Comparison of ENCODE assay signal across 8 cellular contexts in genomic region chrX:123648028-123648810, GRCh38.
DNase-seq lines count a peak whose midpoint lies in the region; ATAC-seq and TF ChIP-seq lines count a peak whose summit lies in the region.

No MANE protein-coding gene starts in this region.

- TF ChIP-seq CTCF in activated CD8-positive, alpha-beta T cell treated with anti-CD3 and anti-CD28 coated beads for 36 hours (IDR thresholded peaks at IDR 0.05), result no peak
- no peak for TF ChIP-seq CTCF in kidney epithelial cell (IDR thresholded peaks at IDR 0.05; ENCODE audit: insufficient read depth, low read length, poor library complexity, severe bottlenecking)
- no peak for TF ChIP-seq CTCF in HFFc6 (IDR thresholded peaks at IDR 0.05)

- POLR2A ChIA-PET in activated CD8-positive, alpha-beta T cell treated with anti-CD3 and anti-CD28 coated beads for 36 hours (lab: Charles Lee), result no interaction called here

- H3K27me3 ChIP-seq in kidney epithelial cell (ENCODE audit: control insufficient read depth, insufficient read depth, low read length), result no peaks in the 10 kb centered on the region

- H3K27ac Mint-ChIP-seq in activated CD8-positive, alpha-beta T cell treated with anti-CD3 and anti-CD28 coated beads for 36 hours, result no peak overlapping the region
- no peak overlapping the region for H3K27ac Mint-ChIP-seq in HFFc6

- H3K4me3 ChIP-seq in kidney epithelial cell (ENCODE audit: low read depth, low read length), result no peak overlapping the region

- CTCF ChIA-PET in activated CD8-positive, alpha-beta T cell treated with anti-CD3 and anti-CD28 coated beads for 36 hours (lab: Charles Lee), result no interaction called here

- ATAC-seq in activated CD8-positive, alpha-beta T cell treated with anti-CD3 and anti-CD28 coated beads for 36 hours, result no peak
- ATAC-seq in GM19397 (IDR thresholded peaks at IDR 0.05; ENCODE audit: unreplicated experiment) (no peak), GM21526 (IDR thresholded peaks at IDR 0.05; ENCODE audit: low FRiP score, unreplicated experiment) (no peak)

- H3K36me3 ChIP-seq in kidney epithelial cell (ENCODE audit: control insufficient read depth, insufficient read depth, low read length), result no peaks in the 10 kb centered on the region

- no peaks in the 10 kb centered on the region for H3K27me3 Mint-ChIP-seq in activated CD8-positive, alpha-beta T cell treated with anti-CD3 and anti-CD28 coated beads for 36 hours
- peaks cover 2% of the 10 kb centered on the region; the same call in 1 of the 2 replicates for H3K27me3 Mint-ChIP-seq in HFFc6 (ENCODE audit: insufficient read depth)

- intact Hi-C loops in activated CD8-positive, alpha-beta T cell treated with anti-CD3 and anti-CD28 coated beads for 36 hours (cut with micrococcal nuclease), result no loop called here

- peak in 4 of 6 experiments; percentile 0 to 10 (median 2) for DNase-seq in stimulated activated naive CD4-positive, alpha-beta T cell (lab: John Stamatoyannopoulos, UW)
- DNase-seq in stimulated activated naive CD4-positive, alpha-beta T cell treated with Interleukin-2 at 50 U/mL for 16 hours (lab: John Stamatoyannopoulos, UW), result no peak
- DNase-seq in activated CD8-positive, alpha-beta T cell treated with anti-CD3 and anti-CD28 coated beads for 36 hours, result peak; percentile 37
- peak; percentile 38 for DNase-seq in kidney epithelial cell (ENCODE audit: low read depth)
- DNase-seq in KBM-7, result no peak
- no peak for DNase-seq in HFFc6

- no peaks in the 10 kb centered on the region for H3K9me3 Mint-ChIP-seq in activated CD8-positive, alpha-beta T cell treated with anti-CD3 and anti-CD28 coated beads for 36 hours
- H3K9me3 Mint-ChIP-seq in HFFc6, result no peaks in the 10 kb centered on the region

- peaks cover 28% of the 10 kb centered on the region for H3K36me3 Mint-ChIP-seq in activated CD8-positive, alpha-beta T cell treated with anti-CD3 and anti-CD28 coated beads for 36 hours (ENCODE audit: low read depth)
- H3K36me3 Mint-ChIP-seq in HFFc6 (ENCODE audit: low read depth), result peaks cover 17% of the 10 kb centered on the region

- peaks cover 38% of the 10 kb centered on the region for H3K4me1 Mint-ChIP-seq in activated CD8-positive, alpha-beta T cell treated with anti-CD3 and anti-CD28 coated beads for 36 hours (ENCODE audit: low read depth)
- H3K4me1 Mint-ChIP-seq in HFFc6 (ENCODE audit: low read depth), result peaks cover 52% of the 10 kb centered on the region

- no peak overlapping the region for H3K4me3 Mint-ChIP-seq in activated CD8-positive, alpha-beta T cell treated with anti-CD3 and anti-CD28 coated beads for 36 hours
- H3K4me3 Mint-ChIP-seq in HFFc6, result no peak overlapping the region

- in situ Hi-C loops in KBM-7 (cut with MboI; ENCODE audit: low pct_unique_long_range_greater_than_20kb, low sequenced_read_pairs), result no loop called here

Comparison
In these comparisons a context has a peak if more than half of its experiments do, and no peak if none do; other contexts are left out.
1. DNase-seq: peak in stimulated activated naive CD4-positive, alpha-beta T cell (4 of 6), activated CD8-positive, alpha-beta T cell treated with anti-CD3 and anti-CD28 coated beads for 36 hours (single experiment) and kidney epithelial cell (single experiment); none in stimulated activated naive CD4-positive, alpha-beta T cell treated with Interleukin-2 at 50 U/mL for 16 hours (single experiment), KBM-7 (single experiment) and HFFc6 (single experiment).